ENCODE assay signal across 12 cellular contexts in genomic region chr1:6178751-6179563, GRCh38. TPM values are rescaled to one million over a fixed set of nuclear protein-coding genes. Genes with fewer than 3 reads are reported as not detected.
A peak's percentile ranks its signal among the peaks of the same experiment; 100 is the strongest.
DNase-seq lines count a peak whose midpoint lies in the region; ATAC-seq lines count a peak whose summit lies in the region.
"Had no signal": no experiment of that assay in that cellular context is flagged by ENCODE, and none has a peak within 500 bp of the region (broad histone marks: within the 10 kb centered on the region; RNA-seq: fewer than 3 reads in every experiment).

No MANE protein-coding gene starts in this region.

- ATAC-seq in T-cell (replicated peaks in 1 of 4) (no peak), HG02588 (IDR thresholded peaks at IDR 0.05; ENCODE audit: unreplicated experiment) (no peak), HG02938 (IDR thresholded peaks at IDR 0.05; ENCODE audit: unreplicated experiment) (no peak)
- peak; percentile 5 for ATAC-seq in stimulated activated memory B cell treated with anti-CD40 and anti-IgM and Interleukin-4, amounts not matched to agents 10 μg/mL and 1 μg/mL and 100 μg/mL, for 72 hours

- no peaks in the 10 kb centered on the region for H3K36me3 Mint-ChIP-seq in T-cell
- H3K36me3 Mint-ChIP-seq in stimulated activated memory B cell treated with anti-CD40 and anti-IgM and Interleukin-4, amounts not matched to agents 10 μg/mL and 1 μg/mL and 100 μg/mL, for 72 hours = no peaks in the 10 kb centered on the region

- H3K4me1 ChIP-seq in iPS DF 6.9 (ENCODE audit: control insufficient read depth, insufficient read depth, low read length) = peaks cover 1% of the 10 kb centered on the region; the same call in 1 of the 2 replicates

- H3K4me1 Mint-ChIP-seq in T-cell = peaks cover 24 to 33% (median 26%) of the 10 kb centered on the region in 3 donors
- peaks cover 32% of the 10 kb centered on the region for H3K4me1 Mint-ChIP-seq in stimulated activated memory B cell treated with anti-CD40 and anti-IgM and Interleukin-4, amounts not matched to agents 10 μg/mL and 1 μg/mL and 100 μg/mL, for 72 hours

- CTCF ChIA-PET in T-cell (lab: Charles Lee) = interaction anchor here in 1 of 2 donors (0.6 kb wide), 1 partner anchor 25 kb away, joined by 4 read pairs; no protein-coding TSS in a partner anchor

- H3K27ac ChIP-seq in iPS DF 6.9 (ENCODE audit: low read length) = no peak overlapping the region
- H3K27ac ChIP-seq: 22Rv1 had no signal

- no peak overlapping the region for H3K27ac Mint-ChIP-seq in T-cell
- H3K27ac Mint-ChIP-seq in stimulated activated memory B cell treated with anti-CD40 and anti-IgM and Interleukin-4, amounts not matched to agents 10 μg/mL and 1 μg/mL and 100 μg/mL, for 72 hours = no peak overlapping the region

- H3K4me3 ChIP-seq in iPS DF 6.9 (ENCODE audit: low read length) = peak overlapping the region; percentile 12; the same call in 1 of the 2 replicates

- H3K4me3 Mint-ChIP-seq in T-cell = peak overlapping the region; percentile 60 to 74 (median 63)
- H3K4me3 Mint-ChIP-seq in stimulated activated memory B cell treated with anti-CD40 and anti-IgM and Interleukin-4, amounts not matched to agents 10 μg/mL and 1 μg/mL and 100 μg/mL, for 72 hours = peak overlapping the region; percentile 33

- no peaks in the 10 kb centered on the region for H3K9me3 Mint-ChIP-seq in T-cell
- no peaks in the 10 kb centered on the region for H3K9me3 Mint-ChIP-seq in stimulated activated memory B cell treated with anti-CD40 and anti-IgM and Interleukin-4, amounts not matched to agents 10 μg/mL and 1 μg/mL and 100 μg/mL, for 72 hours

- no CpG with 5 or more reads among the region's 51 CpGs for WGBS in iPS DF 6.9 (ENCODE audit: insufficient coverage, insufficient read length)

- peak; percentile 65 for DNase-seq in DMS 273 (lab: John Stamatoyannopoulos, UW; ENCODE audit: unreplicated experiment)
- no peak for DNase-seq in DMS 273 treated with DMSO at 0.1 percent for 48 hours (lab: John Stamatoyannopoulos, UW)
- no peak for DNase-seq in T-cell
- DNase-seq in iPS DF 6.9 (ENCODE audit: low read depth, low spot score) = no peak
- no peak for DNase-seq in T-helper 2 cell
- DNase-seq: activated naive CD4-positive, alpha-beta T cell; NCI-H2029 treated with DMSO at 0.1 percent for 48 hours; T-helper 1 cell had no signal

- POLR2A ChIA-PET in T-cell (lab: Charles Lee) = no interaction called here

- H3K36me3 ChIP-seq in iPS DF 6.9 (ENCODE audit: control insufficient read depth, insufficient read depth, low read length) = no peaks in the 10 kb centered on the region

- peaks cover 17% of the 10 kb centered on the region for H3K27me3 ChIP-seq in iPS DF 6.9 (ENCODE audit: control insufficient read depth, insufficient read depth, low read length)

- no peaks in the 10 kb centered on the region for H3K9me3 ChIP-seq in iPS DF 6.9 (ENCODE audit: control insufficient read depth, insufficient read depth, low read length)

- peaks cover 37 to 50% of the 10 kb centered on the region in 2 donors for H3K27me3 Mint-ChIP-seq in T-cell
- H3K27me3 Mint-ChIP-seq in stimulated activated memory B cell treated with anti-CD40 and anti-IgM and Interleukin-4, amounts not matched to agents 10 μg/mL and 1 μg/mL and 100 μg/mL, for 72 hours = peaks cover 44% of the 10 kb centered on the region

RNA-seq across cellular contexts. Expression of gene CHD5, which starts 1.2 kb away (rescaled TPM):
- total RNA-seq in T-cell = under 1 TPM; 0.05 to 0.23 (median 0.16) TPM

RNA-seq across cellular contexts. Expression of gene RPL22, which starts 20.4 kb away (rescaled TPM):
- total RNA-seq in T-cell = 100 to 1,000 TPM; 448 to 621 (median 462) TPM

RNA-seq across cellular contexts. Expression of gene RNF207, which starts 27.0 kb away (rescaled TPM):
- total RNA-seq in T-cell = 1 to 10 TPM; 4.7 to 9.7 (median 6.9) TPM

RNA-seq across cellular contexts. Expression of gene ICMT, which starts 56.8 kb away (rescaled TPM):
- total RNA-seq in T-cell = 10 to 100 TPM in 4 of 5 donors, 1 to 10 TPM in 1; 9.6 to 24.0 (median 20.7) TPM
